In the genomic region with DNA sequence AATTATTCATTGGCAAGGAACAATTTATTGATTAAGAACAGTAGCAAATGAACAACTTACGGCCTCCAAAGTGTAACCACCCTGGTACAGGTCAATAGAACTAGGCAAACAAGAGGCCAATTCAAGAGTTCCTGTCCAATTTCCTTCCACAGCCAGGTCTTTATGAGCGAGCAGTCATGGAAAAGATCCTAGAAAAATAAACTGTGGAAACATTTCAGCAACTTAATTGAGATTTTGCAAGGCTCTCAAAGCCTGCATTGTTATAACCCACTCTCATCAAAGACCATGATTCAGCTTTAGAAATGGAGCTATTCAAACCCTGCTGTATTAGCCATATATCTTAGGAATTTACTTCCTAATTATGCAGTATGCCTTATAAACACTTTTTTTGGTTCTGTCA, we compare ENCODE assay signal across 16 cellular contexts. TPM values are rescaled to one million over a fixed set of nuclear protein-coding genes. Genes with fewer than 3 reads are reported as not detected.
DNase-seq lines count a peak whose midpoint lies in the region; ATAC-seq, FAIRE-seq and TF ChIP-seq lines count a peak whose summit lies in the region.
"Had no signal": no experiment of that assay in that cellular context is flagged by ENCODE, and none has a peak within 500 bp of the region (broad histone marks: within the 10 kb centered on the region; RNA-seq: fewer than 3 reads in every experiment).

No MANE protein-coding gene starts in this region.

- H3K4me1 ChIP-seq in breast epithelium = peaks cover 0 to 7% of the 10 kb centered on the region in 2 donors
- peaks cover 0 to 2% (median 0%) of the 10 kb centered on the region in 4 donors for H3K4me1 ChIP-seq in right lobe of liver

- H3K4me3 ChIP-seq in breast epithelium (no peak overlapping the region), right lobe of liver (no peak overlapping the region)

- H3K27ac ChIP-seq in breast epithelium (peak overlapping the region; percentile 55 to 67), right lobe of liver (no peak overlapping the region)

- 52% methylated on average over 2 of the region's 2 CpGs for WGBS in right lobe of liver (ENCODE audit: insufficient coverage, low coverage, low lambda C conversion rate, missing lambda C conversion rate)

- H3K9me3 ChIP-seq in breast epithelium (no peaks in the 10 kb centered on the region), right lobe of liver (no peaks in the 10 kb centered on the region)

- peak; percentile 85 for ATAC-seq in left ventricle myocardium superior
- no peak for ATAC-seq in right lobe of liver
- no peak for ATAC-seq in natural killer cell treated with Interleukin-12 subunit alpha and Interleukin-12 subunit beta and Interleukin-15 and Interleukin-18, amount 100 ng/mL, for 72 hours
- ATAC-seq: left lobe of liver, T-helper 17 cell had no signal

- no peak overlapping the region for H3K4me3 Mint-ChIP-seq in natural killer cell treated with Interleukin-12 subunit alpha and Interleukin-12 subunit beta and Interleukin-15 and Interleukin-18, amount 100 ng/mL, for 72 hours
- H3K4me3 Mint-ChIP-seq: activated T-helper 1 cell treated with anti-CD3 and anti-CD28 coated beads, Interleukin-12 subunit alpha, Interleukin-12 subunit beta, Interleukin-2, Interleukin-4 antibody, amounts not matched to agents 30 ng/mL and 10 ng/mL and 1 ng/mL, durations not matched to agents 14 hours and 24 hours and 36 hours; T-helper 17 cell had no signal

- no peaks in the 10 kb centered on the region for H3K27me3 ChIP-seq in breast epithelium
- H3K27me3 ChIP-seq in right lobe of liver = no peaks in the 10 kb centered on the region

- TF ChIP-seq CTCF in breast epithelium (IDR thresholded peaks at IDR 0.05) = no peak
- TF ChIP-seq CTCF in right lobe of liver (IDR thresholded peaks at IDR 0.05) = no peak

- no peaks in the 10 kb centered on the region for H3K4me1 Mint-ChIP-seq in natural killer cell treated with Interleukin-12 subunit alpha and Interleukin-12 subunit beta and Interleukin-15 and Interleukin-18, amount 100 ng/mL, for 72 hours (ENCODE audit: low read depth in 2 of 2)
- H3K4me1 Mint-ChIP-seq: T-helper 17 cell had no signal

- H3K27me3 Mint-ChIP-seq in natural killer cell treated with Interleukin-12 subunit alpha and Interleukin-12 subunit beta and Interleukin-15 and Interleukin-18, amount 100 ng/mL, for 72 hours = no peaks in the 10 kb centered on the region
- H3K27me3 Mint-ChIP-seq: T-helper 17 cell had no signal

- no peaks in the 10 kb centered on the region for H3K36me3 ChIP-seq in breast epithelium
- H3K36me3 ChIP-seq in right lobe of liver = no peaks in the 10 kb centered on the region

- no peaks in the 10 kb centered on the region for H3K36me3 Mint-ChIP-seq in natural killer cell treated with Interleukin-12 subunit alpha and Interleukin-12 subunit beta and Interleukin-15 and Interleukin-18, amount 100 ng/mL, for 72 hours

- DNase-seq in HS-5 (ENCODE audit: low read depth) (peak; percentile 13), breast epithelium (ENCODE audit: low spot score in 2 of 2) (no peak), left ventricle myocardium superior (no peak), renal cortical epithelial cell (ENCODE audit: low read depth) (peak; percentile 67), GM12891 (ENCODE audit: insufficient read length, low spot score) (no peak), right lobe of liver (no peak)
- no peak for DNase-seq in natural killer cell treated with Interleukin-12 subunit alpha and Interleukin-12 subunit beta and Interleukin-15 and Interleukin-18, amount 100 ng/mL, for 72 hours (ENCODE audit: low spot score)
- no peak for DNase-seq in stimulated activated CD8-positive, alpha-beta memory T cell treated with anti-CD3 and anti-CD28 coated beads, Interleukin-4, amount 100 ng/mL, for 48 hours
- DNase-seq: DMS79, NCI-H1105, NCI-H446 treated with DMSO at 0.1 percent for 48 hours, occipital lobe, T-helper 17 cell had no signal

- FAIRE-seq in GM12891 (lab: Jason Lieb, UNC) = no peak

- no peak overlapping the region for H3K27ac Mint-ChIP-seq in natural killer cell treated with Interleukin-12 subunit alpha and Interleukin-12 subunit beta and Interleukin-15 and Interleukin-18, amount 100 ng/mL, for 72 hours
- H3K27ac Mint-ChIP-seq: activated T-helper 1 cell treated with anti-CD3 and anti-CD28 coated beads, Interleukin-12 subunit alpha, Interleukin-12 subunit beta, Interleukin-2, Interleukin-4 antibody, amounts not matched to agents 30 ng/mL and 10 ng/mL and 1 ng/mL, durations not matched to agents 14 hours and 24 hours and 36 hours; T-helper 17 cell had no signal

- intact Hi-C loops in breast epithelium (cut with DNase I; ENCODE audit: low total_unique reads) = no loop called here
- intact Hi-C loops in left ventricle myocardium superior (cut with micrococcal nuclease) = no loop called here
- intact Hi-C loops in right lobe of liver (cut with DNase I) = no loop called here

- no peak for TF ChIP-seq POLR2A in breast epithelium (IDR thresholded peaks at IDR 0.05)
- no peak for TF ChIP-seq POLR2A in GM12891 (IDR thresholded peaks at IDR 0.05; ENCODE audit: low read depth, low read length)
- no peak for TF ChIP-seq POLR2A in right lobe of liver (IDR thresholded peaks at IDR 0.05)

- peaks cover 5% of the 10 kb centered on the region for H3K9me3 Mint-ChIP-seq in natural killer cell treated with Interleukin-12 subunit alpha and Interleukin-12 subunit beta and Interleukin-15 and Interleukin-18, amount 100 ng/mL, for 72 hours
- H3K9me3 Mint-ChIP-seq: activated T-helper 1 cell treated with anti-CD3 and anti-CD28 coated beads, Interleukin-12 subunit alpha, Interleukin-12 subunit beta, Interleukin-2, Interleukin-4 antibody, amounts not matched to agents 30 ng/mL and 10 ng/mL and 1 ng/mL, durations not matched to agents 14 hours and 24 hours and 36 hours had no signal

TF ChIP-seq in GM12891, 5 proteins besides CTCF, POLR2A, EP300 and RAD21:
- TF ChIP-seq SPI1 (IDR thresholded peaks at IDR 0.05; ENCODE audit: low read depth, low read length) (no peak), POLR2AphosphoS5 (IDR thresholded peaks at IDR 0.05; ENCODE audit: low read depth, low read length) (no peak), POU2F2 (IDR thresholded peaks at IDR 0.05; ENCODE audit: low read depth, low read length) (no peak), TAF1 (IDR thresholded peaks at IDR 0.05; ENCODE audit: low read depth, low read length) (no peak), PAX5 (IDR thresholded peaks at IDR 0.05; ENCODE audit: insufficient read depth, low read length, severe bottlenecking) (no peak)

RNA-seq across cellular contexts. Expression of a gene that starts 43.6 kb away (rescaled TPM):
- total RNA-seq in breast epithelium (10 to 100 TPM in 1 of 3 donors, 1 to 10 TPM in 2; 6.2 to 20.9 (median 6.2) TPM), left ventricle myocardium superior (0.72 TPM), renal cortical epithelial cell (0.05 TPM in 1 of 2 replicates, not detected in the other), right lobe of liver (under 1 TPM; 0.50 to 0.71 (median 0.63) TPM)
- polyA plus RNA-seq in GM12891 (2012; ENCODE audit: low read depth, missing spikeins) = not detected
- total RNA-seq in natural killer cell treated with Interleukin-12 subunit alpha and Interleukin-12 subunit beta and Interleukin-15 and Interleukin-18, amount 100 ng/mL, for 72 hours = not detected
- total RNA-seq: activated T-helper 1 cell treated with anti-CD3 and anti-CD28 coated beads, Interleukin-12 subunit alpha, Interleukin-12 subunit beta, Interleukin-2, Interleukin-4 antibody, amounts not matched to agents 30 ng/mL and 10 ng/mL and 1 ng/mL, durations not matched to agents 14 hours and 24 hours and 36 hours; OCI-LY7 had no signal

Comparison
In these comparisons a context has a peak if more than half of its experiments do, and no peak if none do; other contexts are left out.
1. DNase-seq: peak in HS-5 (single experiment) and renal cortical epithelial cell (single experiment); none in breast epithelium (0 of 2), left ventricle myocardium superior (single experiment), GM12891 (single experiment), right lobe of liver (0 of 3), natural killer cell treated with Interleukin-12 subunit alpha and Interleukin-12 subunit beta and Interleukin-15 and Interleukin-18, amount 100 ng/mL, for 72 hours (single experiment) and stimulated activated CD8-positive, alpha-beta memory T cell treated with anti-CD3 and anti-CD28 coated beads, Interleukin-4, amount 100 ng/mL, for 48 hours (single experiment).
2. H3K27ac ChIP-seq: peak in breast epithelium (2 of 2); none in right lobe of liver (0 of 3).